Comparison of ENCODE assay signal across 18 cellular contexts in genomic region chr12:45634273-45634917, GRCh38.
DNase-seq lines count a peak whose midpoint lies in the region; ATAC-seq and TF ChIP-seq lines count a peak whose summit lies in the region.
"Had no signal": no experiment of that assay in that cellular context is flagged by ENCODE, and none has a peak within 500 bp of the region (broad histone marks: within the 10 kb centered on the region; RNA-seq: fewer than 3 reads in every experiment).

No MANE protein-coding gene starts in this region.

- H3K79me2 ChIP-seq in GM23338 (replicated peaks; ENCODE audit: insufficient read depth), result no peaks in the 10 kb centered on the region

- H3K36me3 ChIP-seq in GM23338 (ENCODE audit: insufficient read depth), result no peaks in the 10 kb centered on the region
- H3K36me3 ChIP-seq: ascending aorta; BLaER1 treated with 17β-estradiol and CSF1 and Interleukin-3, amounts not matched to agents 10 nM and 100 nM; Peyer's patch had no signal

- no peak for TF ChIP-seq CTCF in natural killer cell (IDR thresholded peaks at IDR 0.05)
- TF ChIP-seq CTCF in GM23338 (conservative IDR thresholded peaks at IDR 0.05; ENCODE audit: low read depth in 2 of 2), result no peak
- TF ChIP-seq CTCF in dorsolateral prefrontal cortex (IDR thresholded peaks at IDR 0.05 in 54 of 56, conservative IDR thresholded peaks at IDR 0.05 in 2 of 56; ENCODE audit: low read depth in 1 of 56, partially characterized antibody in 56 of 56), result no peak

- no peak overlapping the region for H3K27ac ChIP-seq in GM23338 (ENCODE audit: low read depth)
- H3K27ac ChIP-seq in dorsolateral prefrontal cortex, result no peak overlapping the region
- H3K27ac ChIP-seq: ascending aorta; BLaER1 treated with 17β-estradiol and CSF1 and Interleukin-3, amounts not matched to agents 10 nM and 100 nM; Peyer's patch had no signal

- peak overlapping the region; percentile 40 to 89 for H3K27ac Mint-ChIP-seq in natural killer cell treated with Interleukin-12 subunit alpha and Interleukin-12 subunit beta and Interleukin-15 and Interleukin-18, amount 100 ng/mL, for 72 hours
- H3K27ac Mint-ChIP-seq in natural killer cell (no peak overlapping the region), GM23338 (no peak overlapping the region)
- H3K27ac Mint-ChIP-seq in stimulated activated memory B cell treated with anti-CD40 and anti-IgM and Interleukin-4, amounts not matched to agents 10 μg/mL and 1 μg/mL and 100 μg/mL, for 72 hours, result no peak overlapping the region
- H3K27ac Mint-ChIP-seq in activated T-helper 1 cell treated with anti-CD3 and anti-CD28 coated beads, Interleukin-12 subunit alpha, Interleukin-12 subunit beta, Interleukin-2, Interleukin-4 antibody, amounts not matched to agents 30 ng/mL and 10 ng/mL and 1 ng/mL, durations not matched to agents 14 hours and 24 hours and 36 hours, result no peak overlapping the region
- H3K27ac Mint-ChIP-seq: activated naive CD4-positive, alpha-beta T cell treated with anti-CD3 and anti-CD28 coated beads, Interleukin-2, amount 10 ng/mL, durations not matched to agents 7 days and 5 days had no signal

- peaks cover 4% of the 10 kb centered on the region; the same call in 1 of the 2 replicates for H3K4me1 ChIP-seq in GM23338 (ENCODE audit: insufficient read depth)
- H3K4me1 ChIP-seq: ascending aorta, Peyer's patch had no signal

- H3K27me3 Mint-ChIP-seq in natural killer cell treated with Interleukin-12 subunit alpha and Interleukin-12 subunit beta and Interleukin-15 and Interleukin-18, amount 100 ng/mL, for 72 hours, result no peaks in the 10 kb centered on the region
- H3K27me3 Mint-ChIP-seq in natural killer cell (ENCODE audit: low read depth in 2 of 2) (no peaks in the 10 kb centered on the region), GM23338 (ENCODE audit: insufficient read depth, low read depth, poor library complexity) (peaks cover 3% of the 10 kb centered on the region)
- H3K27me3 Mint-ChIP-seq in stimulated activated memory B cell treated with anti-CD40 and anti-IgM and Interleukin-4, amounts not matched to agents 10 μg/mL and 1 μg/mL and 100 μg/mL, for 72 hours, result no peaks in the 10 kb centered on the region
- peaks cover 15% of the 10 kb centered on the region for H3K27me3 Mint-ChIP-seq in activated T-helper 1 cell treated with anti-CD3 and anti-CD28 coated beads, Interleukin-12 subunit alpha, Interleukin-12 subunit beta, Interleukin-2, Interleukin-4 antibody, amounts not matched to agents 30 ng/mL and 10 ng/mL and 1 ng/mL, durations not matched to agents 14 hours and 24 hours and 36 hours (ENCODE audit: insufficient read depth)

- peak overlapping the region; percentile 28 for H3K4me3 Mint-ChIP-seq in natural killer cell treated with Interleukin-12 subunit alpha and Interleukin-12 subunit beta and Interleukin-15 and Interleukin-18, amount 100 ng/mL, for 72 hours
- H3K4me3 Mint-ChIP-seq in natural killer cell (no peak overlapping the region), GM23338 (no peak overlapping the region)
- no peak overlapping the region for H3K4me3 Mint-ChIP-seq in stimulated activated memory B cell treated with anti-CD40 and anti-IgM and Interleukin-4, amounts not matched to agents 10 μg/mL and 1 μg/mL and 100 μg/mL, for 72 hours
- no peak overlapping the region for H3K4me3 Mint-ChIP-seq in activated T-helper 1 cell treated with anti-CD3 and anti-CD28 coated beads, Interleukin-12 subunit alpha, Interleukin-12 subunit beta, Interleukin-2, Interleukin-4 antibody, amounts not matched to agents 30 ng/mL and 10 ng/mL and 1 ng/mL, durations not matched to agents 14 hours and 24 hours and 36 hours
- H3K4me3 Mint-ChIP-seq: activated naive CD4-positive, alpha-beta T cell treated with anti-CD3 and anti-CD28 coated beads, Interleukin-2, amount 10 ng/mL, durations not matched to agents 7 days and 5 days had no signal

- no peak for DNase-seq in natural killer cell treated with Interleukin-12 subunit alpha and Interleukin-12 subunit beta and Interleukin-15 and Interleukin-18, amount 100 ng/mL, for 72 hours (ENCODE audit: low spot score)
- DNase-seq in natural killer cell, result no peak
- DNase-seq in GM23338 (ENCODE audit: low spot score), result peak; percentile 29
- DNase-seq in dorsolateral prefrontal cortex, result no peak
- no peak for DNase-seq in stimulated activated CD4-positive, alpha-beta T cell treated with anti-CD3 and anti-CD28 coated beads, Interleukin-1b, Interleukin-23, amount 100 ng/mL, for 48 hours
- no peak for DNase-seq in activated T-helper 1 cell treated with anti-CD3 and anti-CD28 coated beads, Interleukin-12 subunit alpha, Interleukin-12 subunit beta, Interleukin-2, Interleukin-4 antibody, amounts not matched to agents 30 ng/mL and 10 ng/mL and 1 ng/mL, durations not matched to agents 14 hours and 24 hours and 36 hours (ENCODE audit: low spot score)
- DNase-seq: 8988T; activated naive CD4-positive, alpha-beta T cell treated with anti-CD3 and anti-CD28 coated beads, Interleukin-2, amount 10 ng/mL, durations not matched to agents 7 days and 5 days; activated T-cell treated with anti-CD3 and anti-CD28 coated beads for 4 hours; left cardiac atrium; NCI-H774; Peyer's patch; retina had no signal

- H2AFZ ChIP-seq in GM23338, result no peak overlapping the region

- no peaks in the 10 kb centered on the region for H3K9me2 ChIP-seq in GM23338 (ENCODE audit: insufficient read depth)

- H4K20me1 ChIP-seq in GM23338 (replicated peaks; ENCODE audit: insufficient read depth), result no peaks in the 10 kb centered on the region
- H4K20me1 ChIP-seq: BLaER1 treated with 17β-estradiol and CSF1 and Interleukin-3, amounts not matched to agents 10 nM and 100 nM had no signal

- ATAC-seq in natural killer cell treated with Interleukin-12 subunit alpha and Interleukin-12 subunit beta and Interleukin-15 and Interleukin-18, amount 100 ng/mL, for 72 hours, result peak; percentile 66 to 83
- no peak for ATAC-seq in natural killer cell
- ATAC-seq in GM23338, result peak; percentile 94
- ATAC-seq in HG03442 (IDR thresholded peaks at IDR 0.05; ENCODE audit: unreplicated experiment), result peak; percentile 66
- ATAC-seq in stimulated activated memory B cell treated with anti-CD40 and anti-IgM and Interleukin-4, amounts not matched to agents 10 μg/mL and 1 μg/mL and 100 μg/mL, for 72 hours, result peak; percentile 67
- ATAC-seq: K562, left cardiac atrium had no signal

- no peaks in the 10 kb centered on the region for H3K36me3 Mint-ChIP-seq in natural killer cell treated with Interleukin-12 subunit alpha and Interleukin-12 subunit beta and Interleukin-15 and Interleukin-18, amount 100 ng/mL, for 72 hours
- H3K36me3 Mint-ChIP-seq in natural killer cell, result no peaks in the 10 kb centered on the region
- no peaks in the 10 kb centered on the region for H3K36me3 Mint-ChIP-seq in GM23338 (ENCODE audit: low read depth)
- H3K36me3 Mint-ChIP-seq in stimulated activated memory B cell treated with anti-CD40 and anti-IgM and Interleukin-4, amounts not matched to agents 10 μg/mL and 1 μg/mL and 100 μg/mL, for 72 hours, result no peaks in the 10 kb centered on the region
- H3K36me3 Mint-ChIP-seq in activated T-helper 1 cell treated with anti-CD3 and anti-CD28 coated beads, Interleukin-12 subunit alpha, Interleukin-12 subunit beta, Interleukin-2, Interleukin-4 antibody, amounts not matched to agents 30 ng/mL and 10 ng/mL and 1 ng/mL, durations not matched to agents 14 hours and 24 hours and 36 hours (ENCODE audit: low read depth), result no peaks in the 10 kb centered on the region
- H3K36me3 Mint-ChIP-seq: activated naive CD4-positive, alpha-beta T cell treated with anti-CD3 and anti-CD28 coated beads, Interleukin-2, amount 10 ng/mL, durations not matched to agents 7 days and 5 days had no signal

- H3F3A ChIP-seq in GM23338 (replicated peaks; ENCODE audit: low read depth), result no peaks in the 10 kb centered on the region

- no peak overlapping the region for H3K4me2 ChIP-seq in GM23338
- H3K4me2 ChIP-seq: BLaER1 treated with 17β-estradiol and CSF1 and Interleukin-3, amounts not matched to agents 10 nM and 100 nM had no signal

- intact Hi-C loops in natural killer cell (cut with micrococcal nuclease), result no loop called here
- intact Hi-C loops in dorsolateral prefrontal cortex (cut with DNase I), result no loop called here
- intact Hi-C loops in activated T-helper 1 cell treated with anti-CD3 and anti-CD28 coated beads, Interleukin-12 subunit alpha, Interleukin-12 subunit beta, Interleukin-2, Interleukin-4 antibody, amounts not matched to agents 30 ng/mL and 10 ng/mL and 1 ng/mL, durations not matched to agents 14 hours and 24 hours and 36 hours (cut with micrococcal nuclease), result no loop called here

- H3K4me3 ChIP-seq in GM23338 (no peak overlapping the region), dorsolateral prefrontal cortex (no peak overlapping the region)
- H3K4me3 ChIP-seq: ascending aorta; BLaER1 treated with 17β-estradiol and CSF1 and Interleukin-3, amounts not matched to agents 10 nM and 100 nM; K562; Peyer's patch had no signal

- H3K27me3 ChIP-seq in GM23338 (ENCODE audit: insufficient read depth), result no peaks in the 10 kb centered on the region
- H3K27me3 ChIP-seq in dorsolateral prefrontal cortex, result no peaks in the 10 kb centered on the region
- H3K27me3 ChIP-seq: ascending aorta; BLaER1 treated with 17β-estradiol and CSF1 and Interleukin-3, amounts not matched to agents 10 nM and 100 nM; Peyer's patch had no signal

- H3K4me1 Mint-ChIP-seq in natural killer cell treated with Interleukin-12 subunit alpha and Interleukin-12 subunit beta and Interleukin-15 and Interleukin-18, amount 100 ng/mL, for 72 hours (ENCODE audit: low read depth in 2 of 2), result peaks cover 40 to 55% of the 10 kb centered on the region in 2 donors
- H3K4me1 Mint-ChIP-seq in natural killer cell (no peaks in the 10 kb centered on the region), GM23338 (peaks cover 22% of the 10 kb centered on the region)
- peaks cover 20% of the 10 kb centered on the region for H3K4me1 Mint-ChIP-seq in stimulated activated memory B cell treated with anti-CD40 and anti-IgM and Interleukin-4, amounts not matched to agents 10 μg/mL and 1 μg/mL and 100 μg/mL, for 72 hours
- peaks cover 13% of the 10 kb centered on the region for H3K4me1 Mint-ChIP-seq in activated T-helper 1 cell treated with anti-CD3 and anti-CD28 coated beads, Interleukin-12 subunit alpha, Interleukin-12 subunit beta, Interleukin-2, Interleukin-4 antibody, amounts not matched to agents 30 ng/mL and 10 ng/mL and 1 ng/mL, durations not matched to agents 14 hours and 24 hours and 36 hours (ENCODE audit: low read depth)
- H3K4me1 Mint-ChIP-seq: activated naive CD4-positive, alpha-beta T cell treated with anti-CD3 and anti-CD28 coated beads, Interleukin-2, amount 10 ng/mL, durations not matched to agents 7 days and 5 days had no signal

- no peaks in the 10 kb centered on the region for H3K9me3 Mint-ChIP-seq in natural killer cell treated with Interleukin-12 subunit alpha and Interleukin-12 subunit beta and Interleukin-15 and Interleukin-18, amount 100 ng/mL, for 72 hours
- H3K9me3 Mint-ChIP-seq in natural killer cell (no peaks in the 10 kb centered on the region), GM23338 (no peaks in the 10 kb centered on the region)
- H3K9me3 Mint-ChIP-seq in stimulated activated memory B cell treated with anti-CD40 and anti-IgM and Interleukin-4, amounts not matched to agents 10 μg/mL and 1 μg/mL and 100 μg/mL, for 72 hours, result no peaks in the 10 kb centered on the region
- H3K9me3 Mint-ChIP-seq in activated T-helper 1 cell treated with anti-CD3 and anti-CD28 coated beads, Interleukin-12 subunit alpha, Interleukin-12 subunit beta, Interleukin-2, Interleukin-4 antibody, amounts not matched to agents 30 ng/mL and 10 ng/mL and 1 ng/mL, durations not matched to agents 14 hours and 24 hours and 36 hours, result no peaks in the 10 kb centered on the region
- H3K9me3 Mint-ChIP-seq: activated naive CD4-positive, alpha-beta T cell treated with anti-CD3 and anti-CD28 coated beads, Interleukin-2, amount 10 ng/mL, durations not matched to agents 7 days and 5 days had no signal

Comparison
In these comparisons a context has a peak if more than half of its experiments do, and no peak if none do; other contexts are left out.
1. ATAC-seq: peak in natural killer cell treated with Interleukin-12 subunit alpha and Interleukin-12 subunit beta and Interleukin-15 and Interleukin-18, amount 100 ng/mL, for 72 hours (2 of 2), GM23338 (single experiment), HG03442 (single experiment) and stimulated activated memory B cell treated with anti-CD40 and anti-IgM and Interleukin-4, amounts not matched to agents 10 μg/mL and 1 μg/mL and 100 μg/mL, for 72 hours (single experiment); none in natural killer cell (0 of 3).
2. H3K27ac Mint-ChIP-seq: peak in natural killer cell treated with Interleukin-12 subunit alpha and Interleukin-12 subunit beta and Interleukin-15 and Interleukin-18, amount 100 ng/mL, for 72 hours (2 of 2); none in natural killer cell (0 of 2), GM23338 (single experiment), stimulated activated memory B cell treated with anti-CD40 and anti-IgM and Interleukin-4, amounts not matched to agents 10 μg/mL and 1 μg/mL and 100 μg/mL, for 72 hours (single experiment) and activated T-helper 1 cell treated with anti-CD3 and anti-CD28 coated beads, Interleukin-12 subunit alpha, Interleukin-12 subunit beta, Interleukin-2, Interleukin-4 antibody, amounts not matched to agents 30 ng/mL and 10 ng/mL and 1 ng/mL, durations not matched to agents 14 hours and 24 hours and 36 hours (single experiment).